8 cellular contexts compared by ENCODE assay signal in genomic region chr9:133347515-133347984, GRCh38. TPM values are rescaled to one million over a fixed set of nuclear protein-coding genes. Genes with fewer than 3 reads are reported as not detected.
DNase-seq lines count a peak whose midpoint lies in the region; ATAC-seq and TF ChIP-seq lines count a peak whose summit lies in the region.

No MANE protein-coding gene starts in this region.

- no peaks in the 10 kb centered on the region for H3K4me1 ChIP-seq in iPS-20b (ENCODE audit: insufficient read depth, low read length)

- ATAC-seq in Right ventricle myocardium inferior (peak; percentile 59), HG02642 (IDR thresholded peaks at IDR 0.05; ENCODE audit: poor library complexity, unreplicated experiment) (peak; percentile 49)
- peak; percentile 61 for ATAC-seq in stimulated activated effector memory CD8-positive, alpha-beta T cell treated with anti-CD3 and anti-CD28 coated beads, Interleukin-12 subunit alpha, Interleukin-12 subunit beta, amount 100 ng/mL, for 72 hours

- intact Hi-C loops in Right ventricle myocardium inferior (cut with DNase I) = loop anchor here (1.0 kb wide), 1 partner anchor 11 kb away; the partner anchor contains the start of gene SURF6
- intact Hi-C loops in cardiac septum (cut with DNase I) = no loop called here

- in situ Hi-C loops in astrocyte of the spinal cord (cut with HindIII; ENCODE audit: low sequenced_read_pairs) = no loop called here

- peaks cover 92% of the 10 kb centered on the region for H3K36me3 Mint-ChIP-seq in stimulated activated effector memory CD8-positive, alpha-beta T cell treated with anti-CD3 and anti-CD28 coated beads, Interleukin-12 subunit alpha, Interleukin-12 subunit beta, amount 100 ng/mL, for 72 hours

- peaks cover 45% of the 10 kb centered on the region for H3K4me1 Mint-ChIP-seq in stimulated activated effector memory CD8-positive, alpha-beta T cell treated with anti-CD3 and anti-CD28 coated beads, Interleukin-12 subunit alpha, Interleukin-12 subunit beta, amount 100 ng/mL, for 72 hours

- DNase-seq in Right ventricle myocardium inferior (ENCODE audit: missing footprints) (no peak), cardiac septum (ENCODE audit: low spot score) (no peak), NCI-H748 treated with DMSO at 0.1 percent for 48 hours (lab: John Stamatoyannopoulos, UW) (peak; percentile 6), astrocyte of the spinal cord (ENCODE audit: low read depth, low spot score) (peak; percentile 28), SHP77 treated with DMSO at 0.1 percent for 48 hours (lab: John Stamatoyannopoulos, UW) (no peak)
- peak in 1 of 2 donors; percentile 83 for DNase-seq in stimulated activated effector memory CD8-positive, alpha-beta T cell treated with anti-CD3 and anti-CD28 coated beads, Interleukin-12 subunit alpha, Interleukin-12 subunit beta, amount 100 ng/mL, for 72 hours (ENCODE audit: low spot score in 2 of 2)

- H3K9me3 ChIP-seq in iPS-20b (ENCODE audit: insufficient read depth, low read depth, low read length) = no peaks in the 10 kb centered on the region

- H3K9ac ChIP-seq in iPS-20b (ENCODE audit: low read depth, low read length) = peak overlapping the region; percentile 100

- H3K4me3 ChIP-seq in astrocyte of the spinal cord (ENCODE audit: low read depth, low read length) = peak overlapping the region; percentile 100
- peak overlapping the region; percentile 87 for H3K4me3 ChIP-seq in iPS-20b (ENCODE audit: low read length)

- H3K27ac ChIP-seq in iPS-20b (ENCODE audit: low read length) = peak overlapping the region; percentile 48

- H3K36me3 ChIP-seq in iPS-20b (ENCODE audit: insufficient read depth, low read depth, low read length) = peaks cover 82% of the 10 kb centered on the region

- peak overlapping the region; percentile 99 for H3K4me3 Mint-ChIP-seq in stimulated activated effector memory CD8-positive, alpha-beta T cell treated with anti-CD3 and anti-CD28 coated beads, Interleukin-12 subunit alpha, Interleukin-12 subunit beta, amount 100 ng/mL, for 72 hours

- TF ChIP-seq CTCF in astrocyte of the spinal cord (IDR thresholded peaks at IDR 0.05; ENCODE audit: low read depth, low read length) = no peak

- peak overlapping the region; percentile 100 for H3K27ac Mint-ChIP-seq in stimulated activated effector memory CD8-positive, alpha-beta T cell treated with anti-CD3 and anti-CD28 coated beads, Interleukin-12 subunit alpha, Interleukin-12 subunit beta, amount 100 ng/mL, for 72 hours

- H3K9me3 Mint-ChIP-seq in stimulated activated effector memory CD8-positive, alpha-beta T cell treated with anti-CD3 and anti-CD28 coated beads, Interleukin-12 subunit alpha, Interleukin-12 subunit beta, amount 100 ng/mL, for 72 hours = no peaks in the 10 kb centered on the region

- H3K27me3 ChIP-seq in iPS-20b (ENCODE audit: insufficient read depth, low read length) = no peaks in the 10 kb centered on the region

RNA-seq across cellular contexts. Expression of gene MED22, which starts 0.4 kb away (rescaled TPM):
- total RNA-seq in Right ventricle myocardium inferior (20.8 TPM), cardiac septum (20.2 TPM)

RNA-seq across cellular contexts. Expression of gene RPL7A, which starts 0.5 kb away (rescaled TPM):
- total RNA-seq in Right ventricle myocardium inferior = 977 TPM
- total RNA-seq in cardiac septum = 761 TPM

RNA-seq across cellular contexts. Expression of gene SURF1, which starts 8.7 kb away (rescaled TPM):
- total RNA-seq in Right ventricle myocardium inferior (62.6 TPM), cardiac septum (58.7 TPM)

RNA-seq across cellular contexts. Expression of gene SURF2, which starts 8.8 kb away (rescaled TPM):
- total RNA-seq in Right ventricle myocardium inferior (13.2 TPM), cardiac septum (12.5 TPM)

RNA-seq across cellular contexts. Expression of gene SURF6, which starts 11.6 kb away (rescaled TPM):
- total RNA-seq in Right ventricle myocardium inferior (13.4 TPM), cardiac septum (14.2 TPM)

Comparison
In these comparisons a context has a peak if more than half of its experiments do, and no peak if none do; other contexts are left out.
1. DNase-seq: peak in NCI-H748 treated with DMSO at 0.1 percent for 48 hours (single experiment) and astrocyte of the spinal cord (single experiment); none in Right ventricle myocardium inferior (single experiment), cardiac septum (single experiment) and SHP77 treated with DMSO at 0.1 percent for 48 hours (single experiment).
2. Peak in every context shown above with its lines, with median percentiles within 50 percentile points of each other: ATAC-seq.